35 cellular contexts compared by ENCODE assay signal in the genomic region with DNA sequence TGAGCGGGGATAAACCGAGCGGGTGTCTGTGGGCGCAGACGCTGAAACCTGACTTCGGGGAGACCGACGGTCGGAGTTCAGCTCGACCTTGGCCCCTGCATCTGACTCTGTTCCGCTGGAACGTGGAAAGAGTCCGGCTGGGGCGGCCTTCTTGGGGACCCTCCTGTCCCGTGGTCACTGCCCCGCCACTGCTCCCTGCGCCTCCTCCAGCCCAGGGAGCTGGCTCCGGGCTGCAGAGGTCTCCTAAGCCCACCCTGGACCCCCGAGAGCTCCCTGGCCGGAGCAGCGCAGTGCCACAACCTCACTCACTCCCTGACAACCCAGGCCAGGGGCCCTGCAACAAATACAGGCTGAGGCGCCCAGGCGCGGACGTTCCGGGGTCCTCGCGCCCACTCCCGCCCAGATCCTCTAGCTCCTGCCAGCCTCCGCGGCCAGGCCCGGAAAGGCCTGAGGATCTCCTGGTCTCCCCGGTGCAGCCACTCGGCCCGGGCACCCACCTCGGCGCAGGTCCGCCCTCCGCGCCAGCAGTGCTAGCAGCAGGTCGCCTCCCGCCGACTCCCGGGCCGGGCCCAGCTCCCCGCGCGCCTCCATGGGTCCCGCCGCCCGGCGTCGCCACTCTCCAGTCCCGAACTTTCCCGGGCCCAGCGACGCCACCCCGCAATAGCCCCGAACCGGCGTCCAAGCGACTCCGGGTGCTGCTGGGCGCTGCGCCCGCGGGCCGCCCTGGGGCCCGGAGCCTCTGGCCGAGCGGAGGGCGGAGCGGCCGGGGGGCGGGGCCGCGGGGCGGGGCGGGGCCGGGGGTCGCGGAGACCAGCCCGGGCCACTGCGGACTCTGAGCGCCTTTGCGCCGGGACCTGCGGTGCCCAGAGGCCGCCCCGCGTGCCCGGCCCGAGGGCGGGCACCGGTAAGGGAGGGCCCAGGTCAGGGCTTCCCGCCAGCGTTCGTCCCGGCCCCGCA. TPM values are rescaled to one million over a fixed set of nuclear protein-coding genes. Genes with fewer than 3 reads are reported as not detected.
DNase-seq lines count a peak whose midpoint lies in the region; ATAC-seq, FAIRE-seq and TF ChIP-seq lines count a peak whose summit lies in the region.
"Had no signal": no experiment of that assay in that cellular context is flagged by ENCODE, and none has a peak within 500 bp of the region (broad histone marks: within the 10 kb centered on the region; RNA-seq: fewer than 3 reads in every experiment).

No MANE protein-coding gene starts in this region.

- DNase-seq in A549 (ENCODE audit: low read depth in 1 of 2, low spot score in 1 of 2) (no peak), GM20000 (ENCODE audit: low spot score) (peak; percentile 45), WTC11 (ENCODE audit: low spot score) (no peak), memory B cell (ENCODE audit: low spot score in 2 of 2) (no peak), NCI-H345 treated with DMSO at 0.1 percent for 48 hours (lab: John Stamatoyannopoulos, UW; ENCODE audit: unreplicated experiment) (no peak), retina (no peak), NCI-H146 (lab: John Stamatoyannopoulos, UW) (no peak)
- DNase-seq: activated CD4-positive, alpha-beta T cell treated with anti-CD3 and anti-CD28 coated beads, Interleukin-2, amount 10 ng/mL, durations not matched to agents 7 days and 5 days; activated effector memory CD4-positive, alpha-beta T cell treated with Interleukin-2 at 50 U/mL for 16 hours; activated naive CD8-positive, alpha-beta T cell treated with anti-CD3 and anti-CD28 coated beads for 36 hours; activated T-cell treated with anti-CD3 and anti-CD28 coated beads, Interleukin-2, amount 50 U/mL, for 1 hour; anterior cingulate cortex; DMS79 treated with DMSO at 0.1 percent for 48 hours; dorsolateral prefrontal cortex; GDM1; immature natural killer cell; KG1; left cardiac atrium; mammary epithelial cell; NCI-H1092 treated with DMSO at 0.1 percent for 48 hours; NCI-H187 treated with DMSO at 0.1 percent for 48 hours; NCI-H2227 treated with DMSO at 0.1 percent for 48 hours; NCI-H69; SIG-M5; stimulated activated CD4-positive, alpha-beta T cell treated with anti-CD3 and anti-CD28 coated beads, Interleukin-2, amount 100 ng/mL, for 48 hours; stomach; T-helper 9 cell; uterus had no signal

- ATAC-seq in A549 (no peak), WTC11 (peak; percentile 19), memory B cell (ENCODE audit: low read depth) (no peak)
- ATAC-seq: sciatic nerve had no signal

- no peaks in the 10 kb centered on the region for H3K36me3 Mint-ChIP-seq in WTC11
- peaks cover 11% of the 10 kb centered on the region for H3K36me3 Mint-ChIP-seq in memory B cell

- CTCF ChIA-PET in A549 (lab: Yijun Ruan, JAX) (interaction anchor here (0.8 to 2.9 kb wide), 6 partner anchors 15 to 81 kb away, joined by 4 to 14 read pairs (median 4); no protein-coding TSS in a partner anchor), WTC11 (lab: Charles Lee) (interaction anchor here (0.5 to 4.4 kb wide), 9 partner anchors 10 to 357 kb away, joined by 3 to 24 read pairs (median 4); no protein-coding TSS in a partner anchor)

- H3K4me1 ChIP-seq in A549, result peaks cover 10% of the 10 kb centered on the region; the same call in 1 of the 3 replicates

- no peaks in the 10 kb centered on the region for H3K9me3 ChIP-seq in A549
- H3K9me3 ChIP-seq: breast epithelium, stomach, uterus had no signal

- no peak for FAIRE-seq in A549 (lab: Jason Lieb, UNC)
- FAIRE-seq: frontal cortex had no signal

- no peak for TF ChIP-seq POLR2A in A549 (IDR thresholded peaks at IDR 0.05; ENCODE audit: low read length)

- H3K9me3 Mint-ChIP-seq in WTC11, result no peaks in the 10 kb centered on the region
- H3K9me3 Mint-ChIP-seq in memory B cell, result no peaks in the 10 kb centered on the region
- H3K9me3 Mint-ChIP-seq: activated CD4-positive, alpha-beta T cell treated with anti-CD3 and anti-CD28 coated beads, Interleukin-2, amount 10 ng/mL, durations not matched to agents 7 days and 5 days; activated naive CD8-positive, alpha-beta T cell treated with anti-CD3 and anti-CD28 coated beads for 36 hours; immature natural killer cell; nephron progenitor cell had no signal

- TF ChIP-seq EP300 in A549 (IDR thresholded peaks at IDR 0.05), result no peak

- WGBS in A549 (ENCODE audit: missing lambda C conversion rate), result 78% methylated on average over 13 of the region's 100 CpGs

- H3K27me3 Mint-ChIP-seq in WTC11 (ENCODE audit: low read depth), result peaks cover 83% of the 10 kb centered on the region
- H3K27me3 Mint-ChIP-seq in memory B cell, result peaks cover 13% of the 10 kb centered on the region

- H3K27ac ChIP-seq in A549, result no peak overlapping the region
- H3K27ac ChIP-seq: breast epithelium, dorsolateral prefrontal cortex, stomach, uterus had no signal

- H3K4me3 Mint-ChIP-seq in WTC11 (peak overlapping the region; percentile 34), memory B cell (no peak overlapping the region)
- H3K4me3 Mint-ChIP-seq: activated CD4-positive, alpha-beta T cell treated with anti-CD3 and anti-CD28 coated beads, Interleukin-2, amount 10 ng/mL, durations not matched to agents 7 days and 5 days; activated naive CD8-positive, alpha-beta T cell treated with anti-CD3 and anti-CD28 coated beads for 36 hours; immature natural killer cell; nephron progenitor cell had no signal

- H3K4me1 Mint-ChIP-seq in WTC11, result 0 out of 2 replicates have a peak, but pooled peaks cover 6% of the 10 kb centered on the region
- H3K4me1 Mint-ChIP-seq in memory B cell, result peaks cover 11% of the 10 kb centered on the region
- H3K4me1 Mint-ChIP-seq: activated CD4-positive, alpha-beta T cell treated with anti-CD3 and anti-CD28 coated beads, Interleukin-2, amount 10 ng/mL, durations not matched to agents 7 days and 5 days; activated naive CD8-positive, alpha-beta T cell treated with anti-CD3 and anti-CD28 coated beads for 36 hours had no signal

- no peak overlapping the region for H3K4me3 ChIP-seq in A549
- H3K4me3 ChIP-seq: breast epithelium, dorsolateral prefrontal cortex, stomach, uterus had no signal

- H3K27ac Mint-ChIP-seq in WTC11 (no peak overlapping the region), memory B cell (peak overlapping the region; percentile 63)
- H3K27ac Mint-ChIP-seq: activated CD4-positive, alpha-beta T cell treated with anti-CD3 and anti-CD28 coated beads, Interleukin-2, amount 10 ng/mL, durations not matched to agents 7 days and 5 days; activated naive CD8-positive, alpha-beta T cell treated with anti-CD3 and anti-CD28 coated beads for 36 hours; immature natural killer cell; nephron progenitor cell had no signal

- peak overlapping the region; percentile 52; the same call in 2 of the 3 replicates for H3K4me2 ChIP-seq in A549

- no peak for TF ChIP-seq RAD21 in A549 (conservative IDR thresholded peaks at IDR 0.05 in 1 of 2, IDR thresholded peaks at IDR 0.05 in 1 of 2)

- TF ChIP-seq CTCF in A549 (IDR thresholded peaks at IDR 0.05) (no peak), GM20000 (IDR thresholded peaks at IDR 0.05; ENCODE audit: extremely low read depth, missing control alignments) (no peak), WTC11 (IDR thresholded peaks at IDR 0.05) (no peak)

- POLR2A ChIA-PET in A549 (lab: Yijun Ruan, JAX), result no interaction called here
- POLR2A ChIA-PET in WTC11 (lab: Charles Lee), result interaction anchor here (1.0 to 1.5 kb wide), 3 partner anchors 56 to 280 kb away, joined by 4 to 6 read pairs (median 5); no protein-coding TSS in a partner anchor

TF ChIP-seq in A549, 52 proteins besides CTCF, POLR2A, EP300 and RAD21 (continues in another document):
- no peak for TF ChIP-seq HEYL (CRISPR knock-in tag; IDR thresholded peaks at IDR 0.05)
- TF ChIP-seq, protein P1, sequence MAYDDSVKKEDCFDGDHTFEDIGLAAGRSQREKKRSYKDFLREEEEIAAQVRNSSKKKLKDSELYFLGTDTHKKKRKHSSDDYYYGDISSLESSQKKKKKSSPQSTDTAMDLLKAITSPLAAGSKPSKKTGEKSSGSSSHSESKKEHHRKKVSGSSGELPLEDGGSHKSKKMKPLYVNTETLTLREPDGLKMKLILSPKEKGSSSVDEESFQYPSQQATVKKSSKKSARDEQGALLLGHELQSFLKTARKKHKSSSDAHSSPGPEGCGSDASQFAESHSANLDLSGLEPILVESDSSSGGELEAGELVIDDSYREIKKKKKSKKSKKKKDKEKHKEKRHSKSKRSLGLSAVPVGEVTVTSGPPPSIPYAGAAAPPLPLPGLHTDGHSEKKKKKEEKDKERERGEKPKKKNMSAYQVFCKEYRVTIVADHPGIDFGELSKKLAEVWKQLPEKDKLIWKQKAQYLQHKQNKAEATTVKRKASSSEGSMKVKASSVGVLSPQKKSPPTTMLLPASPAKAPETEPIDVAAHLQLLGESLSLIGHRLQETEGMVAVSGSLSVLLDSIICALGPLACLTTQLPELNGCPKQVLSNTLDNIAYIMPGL (CRISPR knock-in tag; IDR thresholded peaks at IDR 0.05; ENCODE audit: borderline replicate concordance), result no peak

TF ChIP-seq in WTC11, 78 proteins besides CTCF, POLR2A, EP300 and RAD21 (continues in another document):
- TF ChIP-seq, protein P2, sequence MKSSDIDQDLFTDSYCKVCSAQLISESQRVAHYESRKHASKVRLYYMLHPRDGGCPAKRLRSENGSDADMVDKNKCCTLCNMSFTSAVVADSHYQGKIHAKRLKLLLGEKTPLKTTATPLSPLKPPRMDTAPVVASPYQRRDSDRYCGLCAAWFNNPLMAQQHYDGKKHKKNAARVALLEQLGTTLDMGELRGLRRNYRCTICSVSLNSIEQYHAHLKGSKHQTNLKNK (CRISPR knock-in tag; IDR thresholded peaks at IDR 0.05), result no peak
- TF ChIP-seq TP53 (CRISPR knock-in tag; IDR thresholded peaks at IDR 0.05), result 0 out of 2 replicates have a peak, but pooled peaks have one; percentile 8

RNA-seq across cellular contexts. Expression of a gene that starts 2.2 kb away (rescaled TPM):
- polyA plus RNA-seq in A549 (2011; rRNA removed) (0.03 and 0.04 TPM in 2 replicates), A549 (2017; fragmentation: RNase III; extraction: RNeasy Plus Mini Kit Qiagen cat#74134 plus additional on column Dnase treatment) (0.03 to 0.04 TPM in 2 of 3 replicates, not detected in the other)
- polyA plus RNA-seq in A549 (2012; cell fraction: cytosol; rRNA removed), result 0.03 TPM in 1 of 2 replicates, not detected in the other
- 0.04 and 0.10 TPM in 2 replicates for polyA plus RNA-seq in A549 (2012; cell fraction: nucleus; rRNA removed)
- polyA minus RNA-seq in A549 (2011; rRNA and poly(A)+ RNA removed), result not detected in 2 replicates
- total RNA-seq in WTC11 (2021), result 0.11 TPM in 1 of 3 replicates, not detected in the others
- total RNA-seq: activated CD4-positive, alpha-beta T cell treated with anti-CD3 and anti-CD28 coated beads, Interleukin-2, amount 10 ng/mL, durations not matched to agents 7 days and 5 days; activated naive CD8-positive, alpha-beta T cell treated with anti-CD3 and anti-CD28 coated beads for 36 hours; breast epithelium; chondrocyte; frontal cortex; left cardiac atrium; mammary epithelial cell; posterior vena cava; sciatic nerve; stomach; uterus had no signal
- polyA plus RNA-seq: BJ, immature natural killer cell, mammary epithelial cell, stomach had no signal

RNA-seq across cellular contexts. Expression of a gene that starts 42.9 kb away (rescaled TPM):
- polyA plus RNA-seq in A549 (2011; rRNA removed), result 29.5 and 30.2 TPM in 2 replicates
- 19.5 and 21.6 TPM in 2 replicates for polyA plus RNA-seq in A549 (2012; cell fraction: cytosol; rRNA removed)
- 41.9 and 47.6 TPM in 2 replicates for polyA plus RNA-seq in A549 (2012; cell fraction: nucleus; rRNA removed)
- 22.3 to 23.0 TPM (median 22.9 TPM) in 3 replicates for polyA plus RNA-seq in A549 (2017; fragmentation: RNase III; extraction: RNeasy Plus Mini Kit Qiagen cat#74134 plus additional on column Dnase treatment)
- polyA minus RNA-seq in A549 (2011; rRNA and poly(A)+ RNA removed), result 15.5 and 16.6 TPM in 2 replicates
- 31.7 to 33.4 TPM (median 33.2 TPM) in 3 replicates for total RNA-seq in WTC11 (2021)
